Comparison of ENCODE assay signal across 28 cellular contexts in genomic region chr7:11005202-11005601, GRCh38.
"Had no signal": no experiment of that assay in that cellular context is flagged by ENCODE, and none has a peak within 500 bp of the region (broad histone marks: within the 10 kb centered on the region; RNA-seq: fewer than 3 reads in every experiment).

No MANE protein-coding gene starts in this region.

- H3K9me3 Mint-ChIP-seq: activated CD4-positive, alpha-beta T cell treated with anti-CD3 and anti-CD28 coated beads, Interleukin-2, amount 10 ng/mL, durations not matched to agents 7 days and 5 days; activated naive CD4-positive, alpha-beta T cell treated with anti-CD3 and anti-CD28 coated beads, Interleukin-2, amount 10 ng/mL, durations not matched to agents 7 days and 5 days; activated naive CD8-positive, alpha-beta T cell treated with anti-CD3 and anti-CD28 coated beads, Interleukin-2, amount 50 U/mL, for 24 hours; T-helper 2 cell treated with Interferon-gamma antibody and Interleukin-4, amounts not matched to agents 5 μg/mL and 100 μg/mL, for 36 hours had no signal

- DNase-seq: activated CD4-positive, alpha-beta T cell treated with anti-CD3 and anti-CD28 coated beads for 36 hours; activated CD4-positive, alpha-beta T cell treated with anti-CD3 and anti-CD28 coated beads, Interleukin-2, amount 10 ng/mL, durations not matched to agents 7 days and 5 days; activated CD4-positive, alpha-beta T cell treated with anti-CD3 and anti-CD28 coated beads, Interleukin-2, amount 50 U/mL, for 48 hours; activated CD8-positive, alpha-beta memory T cell treated with anti-CD3 and anti-CD28 coated beads, Interleukin-2, amount 50 U/mL, for 48 hours; activated effector memory CD4-positive, alpha-beta T cell treated with Interleukin-2 at 50 U/mL for 16 hours; activated naive CD4-positive, alpha-beta T cell treated with anti-CD3 and anti-CD28 coated beads, Interleukin-2, amount 10 ng/mL, durations not matched to agents 7 days and 5 days; activated naive CD8-positive, alpha-beta T cell treated with anti-CD3 and anti-CD28 coated beads, Interleukin-2, amount 50 U/mL, for 24 hours; activated T-cell treated with anti-CD3 and anti-CD28 coated beads, Interleukin-2, amount 50 U/mL, for 48 hours; anterior cingulate cortex; brain microvascular endothelial cell; central memory CD4-positive, alpha-beta T cell; NCI-H1092 treated with DMSO at 0.1 percent for 48 hours; NCI-H1417; NCI-H146; NCI-H187; NCI-H2029 treated with DMSO at 0.1 percent for 48 hours; NCI-H2107; NCI-H2171; NCI-H510A; NCI-H526; NCI-H748 treated with DMSO at 0.1 percent for 48 hours; NK-92 treated with Interleukin-12 subunit alpha and Interleukin-12 subunit beta, amount 100 ng/mL, for 24 hours; PC-9; Right ventricle myocardium superior; SJCRH30 had no signal

- H3K27me3 Mint-ChIP-seq: activated CD4-positive, alpha-beta T cell treated with anti-CD3 and anti-CD28 coated beads for 36 hours; activated CD4-positive, alpha-beta T cell treated with anti-CD3 and anti-CD28 coated beads, Interleukin-2, amount 10 ng/mL, durations not matched to agents 7 days and 5 days; activated naive CD4-positive, alpha-beta T cell treated with anti-CD3 and anti-CD28 coated beads, Interleukin-2, amount 10 ng/mL, durations not matched to agents 7 days and 5 days; activated naive CD8-positive, alpha-beta T cell; activated naive CD8-positive, alpha-beta T cell treated with anti-CD3 and anti-CD28 coated beads, Interleukin-2, amount 50 U/mL, for 24 hours had no signal

- ATAC-seq: activated CD4-positive, alpha-beta T cell treated with anti-CD3 and anti-CD28 coated beads for 36 hours; activated CD4-positive, CD25-positive, alpha-beta regulatory T cell treated with anti-CD3 and anti-CD28 coated beads, Interleukin-2, amount 50 U/mL, for 24 hours; activated naive CD8-positive, alpha-beta T cell treated with anti-CD3 and anti-CD28 coated beads, Interleukin-2, amount 50 U/mL, for 24 hours had no signal

- H3K27ac Mint-ChIP-seq: activated CD4-positive, alpha-beta T cell treated with anti-CD3 and anti-CD28 coated beads for 36 hours; activated CD4-positive, alpha-beta T cell treated with anti-CD3 and anti-CD28 coated beads, Interleukin-2, amount 10 ng/mL, durations not matched to agents 7 days and 5 days; activated naive CD4-positive, alpha-beta T cell treated with anti-CD3 and anti-CD28 coated beads, Interleukin-2, amount 10 ng/mL, durations not matched to agents 7 days and 5 days; activated naive CD8-positive, alpha-beta T cell; activated naive CD8-positive, alpha-beta T cell treated with anti-CD3 and anti-CD28 coated beads, Interleukin-2, amount 50 U/mL, for 24 hours; T-helper 2 cell treated with Interferon-gamma antibody and Interleukin-4, amounts not matched to agents 5 μg/mL and 100 μg/mL, for 36 hours had no signal

- H3K4me3 Mint-ChIP-seq: activated CD4-positive, alpha-beta T cell treated with anti-CD3 and anti-CD28 coated beads for 36 hours; activated CD4-positive, alpha-beta T cell treated with anti-CD3 and anti-CD28 coated beads, Interleukin-2, amount 10 ng/mL, durations not matched to agents 7 days and 5 days; activated naive CD4-positive, alpha-beta T cell treated with anti-CD3 and anti-CD28 coated beads, Interleukin-2, amount 10 ng/mL, durations not matched to agents 7 days and 5 days; activated naive CD8-positive, alpha-beta T cell; activated naive CD8-positive, alpha-beta T cell treated with anti-CD3 and anti-CD28 coated beads, Interleukin-2, amount 50 U/mL, for 24 hours; T-helper 2 cell treated with Interferon-gamma antibody and Interleukin-4, amounts not matched to agents 5 μg/mL and 100 μg/mL, for 36 hours had no signal
